Comparison of ENCODE assay signal across 1 cellular context in genomic region chr3:69385723-69386483, GRCh38.
TF ChIP-seq lines count a peak whose summit lies in the region.

TSS of gene FRMD4B (minus strand) at chr3:69386088. CDS start at chr3:69385989, 99 bp downstream.

TF ChIP-seq in HEK293, 187 proteins besides CTCF, POLR2A, EP300 and RAD21 (continued from another document):
- TF ChIP-seq ZSCAN4 (tag by site-specific recombination; IDR thresholded peaks at IDR 0.05) (0 out of 2 replicates have a peak, but pooled peaks have one; percentile 9), SCRT2 (tag by site-specific recombination; IDR thresholded peaks at IDR 0.05) (peak; percentile 75), ZNF132 (tag by site-specific recombination; IDR thresholded peaks at IDR 0.05; ENCODE audit: borderline replicate concordance) (no peak), EGR2 (tag by site-specific recombination; IDR thresholded peaks at IDR 0.05; ENCODE audit: low read depth) (no peak), ZBTB20 (tag by site-specific recombination; IDR thresholded peaks at IDR 0.05) (peak; percentile 59; the same call in 1 of the 2 replicates), ZEB2 (tag by site-specific recombination; IDR thresholded peaks at IDR 0.05) (peak; percentile 21; the same call in 1 of the 2 replicates), PATZ1 (tag by site-specific recombination; IDR thresholded peaks at IDR 0.05) (peak; percentile 40; the same call in 1 of the 2 replicates), ZBTB17 (tag by site-specific recombination; IDR thresholded peaks at IDR 0.05) (peak; percentile 94), SCRT1 (tag by site-specific recombination; IDR thresholded peaks at IDR 0.05; ENCODE audit: borderline replicate concordance) (peak; percentile 59; the same call in 1 of the 2 replicates), ZNF423 (tag by site-specific recombination; IDR thresholded peaks at IDR 0.05) (peak; percentile 27; the same call in 1 of the 2 replicates), GLIS2 (tag by site-specific recombination; IDR thresholded peaks at IDR 0.05) (peak; percentile 85), ZBTB48 (tag by site-specific recombination; IDR thresholded peaks at IDR 0.05) (peak; percentile 49; the same call in 1 of the 2 replicates), ZNF600 (tag by site-specific recombination; IDR thresholded peaks at IDR 0.05) (peak; percentile 59), ZBTB26 (tag by site-specific recombination; optimal IDR thresholded peaks at IDR 0.05) (peak; percentile 47), SP7 (tag by site-specific recombination; IDR thresholded peaks at IDR 0.05) (no peak)
